In genomic region chr5:131264453-131265200, GRCh38 we compare ENCODE assay signal across 8 cellular contexts. TPM values are rescaled to one million over a fixed set of nuclear protein-coding genes. Genes with fewer than 3 reads are reported as not detected.
DNase-seq lines count a peak whose midpoint lies in the region; ATAC-seq, FAIRE-seq and TF ChIP-seq lines count a peak whose summit lies in the region.

No MANE protein-coding gene starts in this region.

- DNase-seq in BE2C: peak; percentile 46
- peak; percentile 52 for DNase-seq in MG63
- DNase-seq in activated CD8-positive, alpha-beta memory T cell treated with anti-CD3 and anti-CD28 coated beads, Interleukin-2, amount 50 U/mL, for 48 hours: peak; percentile 74
- no peak for DNase-seq in esophagus muscularis mucosa (ENCODE audit: extremely low spot score)
- peak; percentile 67 for DNase-seq in natural killer cell treated with Interleukin-12 subunit alpha and Interleukin-12 subunit beta and Interleukin-15 and Interleukin-18, amount 100 ng/mL, for 72 hours (ENCODE audit: low spot score)
- DNase-seq in urothelium cell line (ENCODE audit: low spot score): peak; percentile 21
- no peak for DNase-seq in OCI-M2 (lab: John Stamatoyannopoulos, UW; ENCODE audit: unreplicated experiment)

- peaks cover 2% of the 10 kb centered on the region; the same call in 1 of the 2 replicates for H3K4me1 ChIP-seq in BE2C
- peaks cover 5 to 41% (median 37%) of the 10 kb centered on the region in 4 donors for H3K4me1 ChIP-seq in esophagus muscularis mucosa

- H3K27me3 ChIP-seq in BE2C: no peaks in the 10 kb centered on the region
- H3K27me3 ChIP-seq in MG63: no peaks in the 10 kb centered on the region
- no peaks in the 10 kb centered on the region for H3K27me3 ChIP-seq in esophagus muscularis mucosa

- H3K36me3 ChIP-seq in BE2C (no peaks in the 10 kb centered on the region), MG63 (no peaks in the 10 kb centered on the region), esophagus muscularis mucosa (no peaks in the 10 kb centered on the region)

- intact Hi-C loops in esophagus muscularis mucosa (cut with DNase I): loop anchor here (5.0 kb wide), 1 partner anchor 153 kb away; no protein-coding TSS in a partner anchor

- H3K4me3 ChIP-seq in BE2C (ENCODE audit: low read depth, low read length) (peak overlapping the region; percentile 88), MG63 (peak overlapping the region; percentile 84), esophagus muscularis mucosa (peak overlapping the region; percentile 76 to 100 (median 91))

- H3K4me3 Mint-ChIP-seq in natural killer cell treated with Interleukin-12 subunit alpha and Interleukin-12 subunit beta and Interleukin-15 and Interleukin-18, amount 100 ng/mL, for 72 hours: peak overlapping the region; percentile 96

- H3K27me3 Mint-ChIP-seq in natural killer cell treated with Interleukin-12 subunit alpha and Interleukin-12 subunit beta and Interleukin-15 and Interleukin-18, amount 100 ng/mL, for 72 hours: no peaks in the 10 kb centered on the region

- H3K9me3 Mint-ChIP-seq in natural killer cell treated with Interleukin-12 subunit alpha and Interleukin-12 subunit beta and Interleukin-15 and Interleukin-18, amount 100 ng/mL, for 72 hours: no peaks in the 10 kb centered on the region

- TF ChIP-seq CTCF in BE2C (IDR thresholded peaks at IDR 0.05; ENCODE audit: low read depth, low read length) (no peak), esophagus muscularis mucosa (IDR thresholded peaks at IDR 0.05) (no peak)

- TF ChIP-seq POLR2A in esophagus muscularis mucosa (IDR thresholded peaks at IDR 0.05; ENCODE audit: low read depth): no peak

- H3K9me3 ChIP-seq in BE2C (no peaks in the 10 kb centered on the region), MG63 (no peaks in the 10 kb centered on the region), esophagus muscularis mucosa (no peaks in the 10 kb centered on the region)

- 6% methylated on average over 17 of the region's 37 CpGs for WGBS in esophagus muscularis mucosa

- peaks cover 21 to 37% of the 10 kb centered on the region in 2 donors for H3K4me1 Mint-ChIP-seq in natural killer cell treated with Interleukin-12 subunit alpha and Interleukin-12 subunit beta and Interleukin-15 and Interleukin-18, amount 100 ng/mL, for 72 hours (ENCODE audit: low read depth in 2 of 2)

- no peak for TF ChIP-seq EP300 in esophagus muscularis mucosa (IDR thresholded peaks at IDR 0.05)

- peak; percentile 9 for ATAC-seq in GM19324 (IDR thresholded peaks at IDR 0.05; ENCODE audit: low FRiP score, unreplicated experiment)
- ATAC-seq in natural killer cell treated with Interleukin-12 subunit alpha and Interleukin-12 subunit beta and Interleukin-15 and Interleukin-18, amount 100 ng/mL, for 72 hours: peak in 1 of 2 donors; percentile 25

- peaks cover 6% of the 10 kb centered on the region for H3K36me3 Mint-ChIP-seq in natural killer cell treated with Interleukin-12 subunit alpha and Interleukin-12 subunit beta and Interleukin-15 and Interleukin-18, amount 100 ng/mL, for 72 hours

- peak overlapping the region; percentile 86 to 97 for H3K27ac Mint-ChIP-seq in natural killer cell treated with Interleukin-12 subunit alpha and Interleukin-12 subunit beta and Interleukin-15 and Interleukin-18, amount 100 ng/mL, for 72 hours

- H3K27ac ChIP-seq in esophagus muscularis mucosa (replicated peaks in 1 of 4): peak overlapping the region; percentile 84 to 94 (median 90)

- FAIRE-seq in urothelium cell line (lab: Jason Lieb, UNC): no peak

RNA-seq across cellular contexts. Expression of gene CDC42SE2, which starts 0.8 kb away (rescaled TPM):
- polyA plus RNA-seq in BE2C (2012; ENCODE audit: insufficient read depth, insufficient read length, low read depth): 9.1 TPM
- 23.6 and 29.9 TPM in 2 replicates for total RNA-seq in MG63 (2014; rRNA removed; shearing (Covaris generic); ENCODE audit: low replicate concordance)
- total RNA-seq in esophagus muscularis mucosa: 10 to 100 TPM; 23.1 to 28.0 (median 25.4) TPM
- total RNA-seq in natural killer cell treated with Interleukin-12 subunit alpha and Interleukin-12 subunit beta and Interleukin-15 and Interleukin-18, amount 100 ng/mL, for 72 hours: 100 to 1,000 TPM in 1 of 2 donors, 10 to 100 TPM in 1; 78.2 to 120 TPM

Comparison
In these comparisons a context has a peak if more than half of its experiments do, and no peak if none do; other contexts are left out.
1. DNase-seq: peak in BE2C (single experiment), MG63 (single experiment), activated CD8-positive, alpha-beta memory T cell treated with anti-CD3 and anti-CD28 coated beads, Interleukin-2, amount 50 U/mL, for 48 hours (single experiment), natural killer cell treated with Interleukin-12 subunit alpha and Interleukin-12 subunit beta and Interleukin-15 and Interleukin-18, amount 100 ng/mL, for 72 hours (single experiment) and urothelium cell line (single experiment); none in esophagus muscularis mucosa (single experiment) and OCI-M2 (single experiment).
2. Peak in every context shown above with its lines, with median percentiles within 50 percentile points of each other: H3K4me3 ChIP-seq.